Comparison of ENCODE assay signal across 9 cellular contexts in the genomic region with DNA sequence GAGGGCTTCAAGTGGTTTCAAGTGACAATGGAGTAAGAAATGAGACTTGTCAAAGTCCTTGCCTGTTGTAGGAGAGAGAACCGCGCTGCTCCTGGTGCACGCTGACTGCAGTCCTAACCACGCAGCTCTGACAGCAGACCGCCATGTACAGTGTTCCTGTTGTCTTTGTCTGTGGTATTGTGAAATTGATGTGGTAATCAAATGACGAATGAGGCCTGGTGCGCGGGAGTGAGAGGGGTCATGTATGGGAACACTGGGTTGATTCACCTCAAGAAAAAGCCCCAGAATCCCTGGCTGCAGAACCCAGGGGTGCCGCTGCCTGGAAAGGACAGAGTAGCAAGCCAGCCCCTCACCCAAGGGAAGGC.
A peak's percentile ranks its signal among the peaks of the same experiment; 100 is the strongest.
DNase-seq lines count a peak whose midpoint lies in the region; ATAC-seq and TF ChIP-seq lines count a peak whose summit lies in the region.
"Had no signal": no experiment of that assay in that cellular context is flagged by ENCODE, and none has a peak within 500 bp of the region (broad histone marks: within the 10 kb centered on the region; RNA-seq: fewer than 3 reads in every experiment).

No MANE protein-coding gene starts in this region.

- peak; percentile 37 for DNase-seq in UCSD-AML1 (lab: John Stamatoyannopoulos, UW; ENCODE audit: unreplicated experiment)
- DNase-seq in central memory CD4-positive, alpha-beta T cell: peak; percentile 66
- DNase-seq in pons (ENCODE audit: low spot score): peak; percentile 46
- no peak for DNase-seq in foreskin fibroblast
- DNase-seq in NCI-H146 (lab: John Stamatoyannopoulos, UW): no peak

- H3K4me1 ChIP-seq in BLaER1 treated with 17β-estradiol and CSF1 and Interleukin-3, amounts not matched to agents 10 nM and 100 nM: peaks cover 8 to 65% (median 42%) of the 10 kb centered on the region in 10 experiments; a peak in 16 of 20 replicates

- no peak overlapping the region for H3K4me3 ChIP-seq in BLaER1 treated with 17β-estradiol and CSF1 and Interleukin-3, amounts not matched to agents 10 nM and 100 nM
- no peak overlapping the region for H3K4me3 ChIP-seq in foreskin fibroblast (ENCODE audit: low read depth in 1 of 2, low read length in 2 of 2)

- H4K20me1 ChIP-seq in BLaER1 treated with 17β-estradiol and CSF1 and Interleukin-3, amounts not matched to agents 10 nM and 100 nM: peaks cover 0 to 69% (median 3%) of the 10 kb centered on the region in 11 experiments; a peak in 7 of 22 replicates

- H3K36me3 ChIP-seq in BLaER1 treated with 17β-estradiol and CSF1 and Interleukin-3, amounts not matched to agents 10 nM and 100 nM: peaks cover 0 to 8% (median under 1%) of the 10 kb centered on the region in 11 experiments; a peak in 6 of 22 replicates

- H3K4me2 ChIP-seq in BLaER1 treated with 17β-estradiol and CSF1 and Interleukin-3, amounts not matched to agents 10 nM and 100 nM: peak overlapping the region in 8 of 11 experiments; percentile 1 to 89 (median 66); a peak in 13 of 22 replicates

- no peaks in the 10 kb centered on the region for H3K9me3 ChIP-seq in BLaER1 treated with 17β-estradiol and CSF1 and Interleukin-3, amounts not matched to agents 10 nM and 100 nM (replicated peaks in 1 of 11)

- peak overlapping the region in 7 of 11 experiments; percentile 2 to 94 (median 54); a peak in 10 of 22 replicates for H3K27ac ChIP-seq in BLaER1 treated with 17β-estradiol and CSF1 and Interleukin-3, amounts not matched to agents 10 nM and 100 nM
- H3K27ac ChIP-seq: C4-2B had no signal

- no peak for TF ChIP-seq CTCF in foreskin fibroblast (IDR thresholded peaks at IDR 0.05; ENCODE audit: low read depth, low read length)

- no peak for ATAC-seq in HG03432 (IDR thresholded peaks at IDR 0.05; ENCODE audit: unreplicated experiment)
- no peak for ATAC-seq in HG03159 (IDR thresholded peaks at IDR 0.05; ENCODE audit: unreplicated experiment)

- no peaks in the 10 kb centered on the region for H3K27me3 ChIP-seq in BLaER1 treated with 17β-estradiol and CSF1 and Interleukin-3, amounts not matched to agents 10 nM and 100 nM

- peak overlapping the region in 1 of 11 experiments; percentile 47; a peak in 1 of 22 replicates for H3K9ac ChIP-seq in BLaER1 treated with 17β-estradiol and CSF1 and Interleukin-3, amounts not matched to agents 10 nM and 100 nM

Comparison
In these comparisons a context has a peak if more than half of its experiments do, and no peak if none do; other contexts are left out.
1. DNase-seq: peak in UCSD-AML1 (single experiment), central memory CD4-positive, alpha-beta T cell (single experiment) and pons (single experiment); none in foreskin fibroblast (0 of 2) and NCI-H146 (single experiment).